In the genomic region with DNA sequence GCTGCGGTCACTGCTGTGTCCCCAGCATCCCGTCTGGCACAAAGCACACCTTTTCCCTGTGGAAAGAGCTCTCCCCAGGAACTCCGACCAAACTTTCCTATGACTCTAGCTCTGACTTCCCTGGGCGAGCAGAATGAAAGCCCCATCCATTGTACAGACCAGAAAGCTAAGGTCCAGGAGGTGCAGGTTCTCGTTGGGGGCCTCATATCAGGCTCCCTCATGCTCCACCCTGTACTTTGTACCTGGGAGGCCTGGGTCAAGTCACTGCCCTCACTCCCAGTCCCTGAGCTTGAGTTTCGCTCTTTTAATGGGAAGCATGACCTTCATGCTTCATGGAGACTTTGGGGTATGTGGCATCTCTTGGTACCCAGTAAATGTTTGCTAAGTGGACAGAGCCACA, we compare ENCODE assay signal across 1 cellular context.
TF ChIP-seq lines count a peak whose summit lies in the region.

No MANE protein-coding gene starts in this region.

TF ChIP-seq in SK-N-SH treated with all-trans-retinoic acid at 6 μM for 48 hours, 23 proteins besides CTCF, POLR2A, EP300 and RAD21 (continued from another document):
- no peak for TF ChIP-seq BACH2 (CRISPR knock-in tag; IDR thresholded peaks at IDR 0.05; ENCODE audit: borderline replicate concordance)
- no peak for TF ChIP-seq ZFP3 (CRISPR knock-in tag; IDR thresholded peaks at IDR 0.05)
- TF ChIP-seq, protein P1, sequence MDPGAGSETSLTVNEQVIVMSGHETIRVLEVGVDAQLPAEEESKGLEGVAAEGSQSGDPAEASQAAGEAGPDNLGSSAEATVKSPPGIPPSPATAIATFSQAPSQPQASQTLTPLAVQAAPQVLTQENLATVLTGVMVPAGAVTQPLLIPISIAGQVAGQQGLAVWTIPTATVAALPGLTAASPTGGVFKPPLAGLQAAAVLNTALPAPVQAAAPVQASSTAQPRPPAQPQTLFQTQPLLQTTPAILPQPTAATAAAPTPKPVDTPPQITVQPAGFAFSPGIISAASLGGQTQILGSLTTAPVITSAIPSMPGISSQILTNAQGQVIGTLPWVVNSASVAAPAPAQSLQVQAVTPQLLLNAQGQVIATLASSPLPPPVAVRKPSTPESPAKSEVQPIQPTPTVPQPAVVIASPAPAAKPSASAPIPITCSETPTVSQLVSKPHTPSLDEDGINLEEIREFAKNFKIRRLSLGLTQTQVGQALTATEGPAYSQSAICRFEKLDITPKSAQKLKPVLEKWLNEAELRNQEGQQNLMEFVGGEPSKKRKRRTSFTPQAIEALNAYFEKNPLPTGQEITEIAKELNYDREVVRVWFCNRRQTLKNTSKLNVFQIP (CRISPR knock-in tag; IDR thresholded peaks at IDR 0.05; ENCODE audit: borderline replicate concordance, low read depth) = no peak
- no peak for TF ChIP-seq TOX (CRISPR knock-in tag; IDR thresholded peaks at IDR 0.05; ENCODE audit: borderline replicate concordance)
- TF ChIP-seq OSR1 (CRISPR knock-in tag; IDR thresholded peaks at IDR 0.05) = no peak
